Comparison of ENCODE assay signal across 8 cellular contexts in the genomic region with DNA sequence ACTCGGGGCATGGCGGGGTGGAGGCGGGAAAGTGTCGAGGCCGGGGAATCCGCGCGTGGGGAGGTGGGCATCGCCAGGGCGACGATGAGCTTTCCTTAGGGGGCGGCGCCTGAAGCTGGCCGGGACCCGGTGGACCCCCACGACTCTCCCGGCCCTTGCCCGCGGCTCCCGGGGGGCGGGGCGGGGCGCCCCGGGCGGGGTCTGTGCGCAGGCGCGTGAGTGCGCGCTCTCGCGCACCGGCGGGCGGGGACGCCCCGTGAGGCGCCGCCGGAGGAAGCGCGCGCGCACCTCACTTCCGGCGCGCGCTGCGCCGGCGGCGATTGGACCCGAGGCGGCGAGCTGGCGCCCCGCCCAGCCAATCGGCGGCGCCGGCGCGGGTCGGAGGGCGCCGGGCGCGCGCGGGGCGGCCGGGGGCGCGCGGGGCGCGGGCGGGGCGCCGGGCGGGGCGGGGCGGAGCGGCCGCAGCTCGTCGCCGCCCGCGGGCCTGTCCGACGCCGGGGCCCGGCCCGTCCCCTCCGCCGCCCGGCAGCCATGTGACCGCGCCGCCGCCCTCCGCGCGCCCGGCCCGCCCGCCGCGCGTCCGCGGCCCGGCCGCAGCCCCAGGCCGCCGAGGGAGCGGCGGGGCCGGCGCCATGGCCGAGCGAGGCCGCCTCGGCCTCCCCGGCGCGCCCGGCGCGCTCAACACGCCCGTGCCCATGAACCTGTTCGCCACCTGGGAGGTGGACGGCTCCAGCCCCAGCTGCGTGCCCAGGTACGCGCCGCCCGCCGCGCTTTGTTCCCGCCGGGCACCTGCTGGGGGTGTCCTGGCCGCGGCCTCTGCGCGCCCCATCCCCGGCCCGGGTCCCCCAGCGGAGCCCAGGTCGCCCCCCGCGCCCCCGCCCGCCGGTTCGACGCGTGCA. TPM values are rescaled to one million over a fixed set of nuclear protein-coding genes. Genes with fewer than 3 reads are reported as not detected.
A peak's percentile ranks its signal among the peaks of the same experiment; 100 is the strongest.
DNase-seq lines count a peak whose midpoint lies in the region; ATAC-seq lines count a peak whose summit lies in the region.

A gene (plus strand): TSS at position 462 of the 899 bp plus-strand sequence. CDS start 171 bp downstream, at position 633.

- no peaks in the 10 kb centered on the region for H3K9me3 ChIP-seq in BLaER1 treated with 17β-estradiol and CSF1 and Interleukin-3, amounts not matched to agents 10 nM and 100 nM (replicated peaks in 1 of 11)
- H3K9me3 ChIP-seq in mesodermal cell (ENCODE audit: control insufficient read depth, low read length), result no peaks in the 10 kb centered on the region

- H3K4me3 Mint-ChIP-seq in activated CD8-positive, alpha-beta memory T cell treated with anti-CD3 and anti-CD28 coated beads, Interleukin-2, amount 10 ng/mL, durations not matched to agents 7 days and 5 days, result peak within 1 kb of the TSS; percentile 76

- H3K4me2 ChIP-seq in BLaER1 treated with 17β-estradiol and CSF1 and Interleukin-3, amounts not matched to agents 10 nM and 100 nM, result peak within 1 kb of the TSS; percentile 94 to 100 (median 99)

- WGBS in mesodermal cell (ENCODE audit: insufficient coverage in 2 of 2), 2 experiments, result 0% methylated on average over 74 to 111 of the region's 160 CpGs

- peaks cover 41 to 60% (median 56%) of the 10 kb centered on the region in 10 experiments for H3K4me1 ChIP-seq in BLaER1 treated with 17β-estradiol and CSF1 and Interleukin-3, amounts not matched to agents 10 nM and 100 nM
- peaks cover 15% of the 10 kb centered on the region for H3K4me1 ChIP-seq in mesodermal cell (ENCODE audit: control insufficient read depth, insufficient read depth, low read length, poor library complexity, severe bottlenecking)

- H3K9me3 Mint-ChIP-seq in activated CD8-positive, alpha-beta memory T cell treated with anti-CD3 and anti-CD28 coated beads, Interleukin-2, amount 10 ng/mL, durations not matched to agents 7 days and 5 days (ENCODE audit: low read depth), result no peaks in the 10 kb centered on the region

- peaks cover 34% of the 10 kb centered on the region for H3K4me1 Mint-ChIP-seq in activated CD8-positive, alpha-beta memory T cell treated with anti-CD3 and anti-CD28 coated beads, Interleukin-2, amount 10 ng/mL, durations not matched to agents 7 days and 5 days

- in situ Hi-C loops in endometrial microvascular endothelial cells (cut with HindIII; ENCODE audit: inconsistent ontology term, low pct_unique_long_range_greater_than_20kb, low sequenced_read_pairs), result no loop called here

- CTCF ChIA-PET in activated CD8-positive, alpha-beta memory T cell treated with anti-CD3 and anti-CD28 coated beads, Interleukin-2, amount 10 ng/mL, durations not matched to agents 7 days and 5 days (lab: Charles Lee), result interaction anchor here (0.6 to 2.3 kb wide), 8 partner anchors 9 to 224 kb away, joined by 3 to 13 read pairs (median 4); a partner anchor contains a TSS

- H3K27me3 ChIP-seq in BLaER1 treated with 17β-estradiol and CSF1 and Interleukin-3, amounts not matched to agents 10 nM and 100 nM, result no peaks in the 10 kb centered on the region

- ATAC-seq in HG03460 (IDR thresholded peaks at IDR 0.05; ENCODE audit: unreplicated experiment), result peak; percentile 61
- ATAC-seq in activated CD8-positive, alpha-beta memory T cell treated with anti-CD3 and anti-CD28 coated beads, Interleukin-2, amount 10 ng/mL, durations not matched to agents 7 days and 5 days, result peak; percentile 88

- H3K27ac ChIP-seq in BLaER1 treated with 17β-estradiol and CSF1 and Interleukin-3, amounts not matched to agents 10 nM and 100 nM, result peak within 1 kb of the TSS; percentile 55 to 82 (median 70)
- H3K27ac ChIP-seq in mesodermal cell (ENCODE audit: low read depth, low read length, severe bottlenecking), result no peak within 1 kb of the TSS

- H4K20me1 ChIP-seq in BLaER1 treated with 17β-estradiol and CSF1 and Interleukin-3, amounts not matched to agents 10 nM and 100 nM, result peaks cover 30 to 38% (median 32%) of the 10 kb centered on the region in 11 experiments; a peak in 21 of 22 replicates

- peak within 1 kb of the TSS; percentile 62 for H3K27ac Mint-ChIP-seq in activated CD8-positive, alpha-beta memory T cell treated with anti-CD3 and anti-CD28 coated beads, Interleukin-2, amount 10 ng/mL, durations not matched to agents 7 days and 5 days

- H3K9ac ChIP-seq in BLaER1 treated with 17β-estradiol and CSF1 and Interleukin-3, amounts not matched to agents 10 nM and 100 nM, result peak within 1 kb of the TSS; percentile 69 to 84 (median 80)

- H3K27me3 Mint-ChIP-seq in activated CD8-positive, alpha-beta memory T cell treated with anti-CD3 and anti-CD28 coated beads, Interleukin-2, amount 10 ng/mL, durations not matched to agents 7 days and 5 days, result no peaks in the 10 kb centered on the region

- peak within 1 kb of the TSS; percentile 71 to 84 (median 76) for H3K4me3 ChIP-seq in BLaER1 treated with 17β-estradiol and CSF1 and Interleukin-3, amounts not matched to agents 10 nM and 100 nM
- peak within 1 kb of the TSS; percentile 52 for H3K4me3 ChIP-seq in mesodermal cell (ENCODE audit: extremely low read depth, insufficient read depth, low read length, poor library complexity, severe bottlenecking)

- no peaks in the 10 kb centered on the region for H3K36me3 Mint-ChIP-seq in activated CD8-positive, alpha-beta memory T cell treated with anti-CD3 and anti-CD28 coated beads, Interleukin-2, amount 10 ng/mL, durations not matched to agents 7 days and 5 days

- DNase-seq in GM19240 (ENCODE audit: insufficient read length, low spot score) (peak; percentile 99), NOMO-1 (lab: John Stamatoyannopoulos, UW; ENCODE audit: unreplicated experiment in 2 of 2) (peak; percentile 70 to 87)
- DNase-seq in activated CD8-positive, alpha-beta memory T cell treated with anti-CD3 and anti-CD28 coated beads, Interleukin-2, amount 10 ng/mL, durations not matched to agents 7 days and 5 days, result peak; percentile 77
- DNase-seq in stimulated activated CD8-positive, alpha-beta memory T cell treated with anti-CD3 and anti-CD28 coated beads, Interleukin-15, amount 100 ng/mL, for 48 hours (ENCODE audit: low read depth in 2 of 2), result peak; percentile 67 to 70

- no peaks in the 10 kb centered on the region for H3K36me3 ChIP-seq in BLaER1 treated with 17β-estradiol and CSF1 and Interleukin-3, amounts not matched to agents 10 nM and 100 nM
- H3K36me3 ChIP-seq in mesodermal cell (ENCODE audit: control insufficient read depth, insufficient read depth, low read length), result no peaks in the 10 kb centered on the region

RNA-seq across cellular contexts. Expression of the gene that starts here (rescaled TPM):
- total RNA-seq in activated CD8-positive, alpha-beta memory T cell treated with anti-CD3 and anti-CD28 coated beads, Interleukin-2, amount 10 ng/mL, durations not matched to agents 7 days and 5 days, result 10 to 100 TPM; 27.8 to 40.2 TPM
- 52.4 TPM for total RNA-seq in endometrial microvascular endothelial cells (ENCODE audit: inconsistent ontology term)
- 56.9 TPM for polyA plus RNA-seq in mesodermal cell (2013, experiment 1 of 2)
- 49.4 TPM for polyA plus RNA-seq in mesodermal cell (2013, experiment 2 of 2)
